16 cellular contexts compared by ENCODE assay signal in genomic region chr1:45621895-45622266, GRCh38. TPM values are rescaled to one million over a fixed set of nuclear protein-coding genes. Genes with fewer than 3 reads are reported as not detected.
A peak's percentile ranks its signal among the peaks of the same experiment; 100 is the strongest.
DNase-seq lines count a peak whose midpoint lies in the region; ATAC-seq, FAIRE-seq and TF ChIP-seq lines count a peak whose summit lies in the region.
"Had no signal": no experiment of that assay in that cellular context is flagged by ENCODE, and none has a peak within 500 bp of the region (broad histone marks: within the 10 kb centered on the region; RNA-seq: fewer than 3 reads in every experiment).

No MANE protein-coding gene starts in this region.

- no TSS peak for BruUV-seq in HepG2 (replicated peaks; lab: Mats Ljungman, UMichigan)

- H3K9me3 ChIP-seq in HepG2 (ENCODE audit: low read length) = no peaks in the 10 kb centered on the region
- H3K9me3 ChIP-seq in right lobe of liver = no peaks in the 10 kb centered on the region
- no peaks in the 10 kb centered on the region for H3K9me3 ChIP-seq in esophagus squamous epithelium
- H3K9me3 ChIP-seq in vagina = no peaks in the 10 kb centered on the region

- intact Hi-C loops in HepG2 (cut with micrococcal nuclease; ENCODE audit: unreplicated experiment) (no loop called here), right lobe of liver (cut with DNase I) (no loop called here), esophagus squamous epithelium (cut with DNase I) (no loop called here), vagina (cut with DNase I) (no loop called here)

- H3K9ac ChIP-seq in HepG2 (ENCODE audit: insufficient read depth, low read depth, low read length) = no peak overlapping the region

- H3K4me2 ChIP-seq in HepG2 (ENCODE audit: low read depth, low read length) = no peak overlapping the region

- H3K4me1 ChIP-seq in HepG2 (ENCODE audit: insufficient read depth, low read length) (peaks cover 11% of the 10 kb centered on the region), right lobe of liver (peaks cover 0 to 10% (median 0%) of the 10 kb centered on the region in 4 donors), esophagus squamous epithelium (peaks cover 0 to 44% (median 19%) of the 10 kb centered on the region in 3 donors), vagina (peaks cover 33% of the 10 kb centered on the region)

- peaks cover 22% of the 10 kb centered on the region for H3K36me3 Mint-ChIP-seq in neural crest cell (ENCODE audit: low read depth)

- TF ChIP-seq EP300 in HepG2 (IDR thresholded peaks at IDR 0.05; ENCODE audit: low read depth in 2 of 2, low read length in 2 of 2) (no peak), HepG2 (CRISPR knock-in tag; IDR thresholded peaks at IDR 0.05; ENCODE audit: borderline replicate concordance) (no peak)

- FAIRE-seq in HepG2 (lab: Jason Lieb, UNC) = no peak
- FAIRE-seq: D721Med, keratinocyte had no signal

- DNase-seq in HepG2 (ENCODE audit: low spot score) (no peak), right lobe of liver (no peak), esophagus squamous epithelium (lab: John Stamatoyannopoulos, UW) (no peak), neural crest cell (ENCODE audit: low read depth, low spot score) (no peak), vagina (ENCODE audit: extremely low spot score in 2 of 2) (no peak), HCEC 1CT (no peak)
- DNase-seq: activated CD4-positive, alpha-beta T cell treated with anti-CD3 and anti-CD28 coated beads for 36 hours; activated T-cell treated with anti-CD3 and anti-CD28 coated beads, Interleukin-2, amount 50 U/mL, for 48 hours; naive B cell; NCI-H2029 treated with DMSO at 0.1 percent for 48 hours; NCI-H748 treated with DMSO at 0.1 percent for 48 hours; RPMI8226 had no signal

- no peak overlapping the region for H3K27ac Mint-ChIP-seq in neural crest cell (ENCODE audit: unreplicated experiment)
- H3K27ac Mint-ChIP-seq: activated CD4-positive, alpha-beta T cell treated with anti-CD3 and anti-CD28 coated beads for 36 hours had no signal

- H3K27ac ChIP-seq in HepG2 (ENCODE audit: extremely low read length, insufficient read depth, low read length) (no peak overlapping the region), right lobe of liver (peak overlapping the region in 1 of 3 donors; percentile 49), esophagus squamous epithelium (peak overlapping the region in 3 of 4 donors; percentile 56 to 84 (median 71)), vagina (peak overlapping the region; percentile 60)

- no peaks in the 10 kb centered on the region for H3K79me2 ChIP-seq in HepG2 (ENCODE audit: insufficient read depth, low read length)

- no peak for TF ChIP-seq RAD21 in HepG2 (CRISPR knock-in tag; IDR thresholded peaks at IDR 0.05)

- no peaks in the 10 kb centered on the region for H3K9me3 Mint-ChIP-seq in neural crest cell
- H3K9me3 Mint-ChIP-seq: naive B cell had no signal

- H3K27me3 Mint-ChIP-seq in neural crest cell (ENCODE audit: low read depth) = peaks cover 8% of the 10 kb centered on the region
- H3K27me3 Mint-ChIP-seq: activated CD4-positive, alpha-beta T cell treated with anti-CD3 and anti-CD28 coated beads for 36 hours; naive B cell had no signal

- H3K4me3 ChIP-seq in HepG2 (replicated peaks in 1 of 3; ENCODE audit: insufficient read depth in 1 of 3, low read depth in 2 of 3, low read length in 3 of 3) (no peak overlapping the region), right lobe of liver (no peak overlapping the region), esophagus squamous epithelium (peak overlapping the region in 1 of 4 donors; percentile 46), vagina (no peak overlapping the region)

- H3K36me3 ChIP-seq in HepG2 (replicated peaks in 1 of 2; ENCODE audit: control insufficient read depth in 1 of 2, insufficient read depth in 2 of 2, low read length in 2 of 2) (peaks cover 9 to 20% of the 10 kb centered on the region in 2 experiments), right lobe of liver (peaks cover 0 to 42% (median 6%) of the 10 kb centered on the region in 4 donors), esophagus squamous epithelium (peaks cover 7 to 89% (median 10%) of the 10 kb centered on the region in 3 donors), vagina (peaks cover 0 to 29% of the 10 kb centered on the region in 2 donors)

- H3K27me3 ChIP-seq in HepG2 (ENCODE audit: control insufficient read depth in 1 of 2, insufficient read depth in 2 of 2, low read length in 2 of 2) = no peaks in the 10 kb centered on the region
- no peaks in the 10 kb centered on the region for H3K27me3 ChIP-seq in right lobe of liver
- no peaks in the 10 kb centered on the region for H3K27me3 ChIP-seq in esophagus squamous epithelium
- H3K27me3 ChIP-seq in vagina = no peaks in the 10 kb centered on the region

- H4K20me1 ChIP-seq in HepG2 (ENCODE audit: insufficient read depth, low read length) = no peaks in the 10 kb centered on the region; the same call in 1 of the 2 replicates

- POLR2A ChIA-PET in HepG2 (lab: Yijun Ruan, JAX) = interaction anchor here (1.5 kb wide), 1 partner anchor 65 kb away, joined by 4 read pairs; no protein-coding TSS in a partner anchor

- 70% methylated on average over 5 of the region's 9 CpGs for WGBS in HepG2 (ENCODE audit: low lambda C conversion rate)
- 0% methylated on average over 1 of the region's 9 CpGs for WGBS in right lobe of liver (ENCODE audit: insufficient coverage, low coverage, low lambda C conversion rate, missing lambda C conversion rate)
- WGBS in esophagus squamous epithelium, 2 donors = 52 to 72% methylated on average over 3 of the region's 9 CpGs

- no peak for TF ChIP-seq CTCF in HepG2 (CRISPR knock-in tag; IDR thresholded peaks at IDR 0.05)
- TF ChIP-seq CTCF in right lobe of liver (IDR thresholded peaks at IDR 0.05) = no peak
- no peak for TF ChIP-seq CTCF in esophagus squamous epithelium (IDR thresholded peaks at IDR 0.05)
- no peak for TF ChIP-seq CTCF in neural crest cell (conservative IDR thresholded peaks at IDR 0.05)
- TF ChIP-seq CTCF in vagina (IDR thresholded peaks at IDR 0.05) = no peak

- ATAC-seq in HepG2 (peak; percentile 17), right lobe of liver (no peak), GM21529 (IDR thresholded peaks at IDR 0.05; ENCODE audit: unreplicated experiment) (no peak), HG02759 (IDR thresholded peaks at IDR 0.05; ENCODE audit: unreplicated experiment) (no peak)
- ATAC-seq: activated CD4-positive, alpha-beta T cell treated with anti-CD3 and anti-CD28 coated beads for 36 hours had no signal

- in situ Hi-C loops in HepG2 (cut with HindIII; ENCODE audit: extremely low pct_ligation_motif_present, low pct_unique_long_range_greater_than_20kb) = no loop called here

- CTCF ChIA-PET in HepG2 (lab: Yijun Ruan, JAX; ENCODE audit: low intra/inter-chr PET ratio, low total read pairs) = no interaction called here

- H3K4me1 Mint-ChIP-seq in neural crest cell = no peaks in the 10 kb centered on the region
- H3K4me1 Mint-ChIP-seq: activated CD4-positive, alpha-beta T cell treated with anti-CD3 and anti-CD28 coated beads for 36 hours had no signal

- H3K4me3 Mint-ChIP-seq in neural crest cell = peak overlapping the region; percentile 62
- H3K4me3 Mint-ChIP-seq: activated CD4-positive, alpha-beta T cell treated with anti-CD3 and anti-CD28 coated beads for 36 hours; naive B cell had no signal

- TF ChIP-seq POLR2A in HepG2 (IDR thresholded peaks at IDR 0.05; ENCODE audit: insufficient read depth in 1 of 2, low read depth in 2 of 2, low read length in 2 of 2) (no peak), right lobe of liver (IDR thresholded peaks at IDR 0.05) (no peak), esophagus squamous epithelium (IDR thresholded peaks at IDR 0.05) (no peak), vagina (IDR thresholded peaks at IDR 0.05) (no peak)

- no peak overlapping the region for H2AFZ ChIP-seq in HepG2 (ENCODE audit: low read length)

RNA-seq across cellular contexts. Expression of gene CCDC17, which starts 2.0 kb away (rescaled TPM):
- total RNA-seq in HepG2 (2016; rRNA removed; fragmentation: Illumina TruSeq; extraction: Trizol) = 0.24 and 1.5 TPM in 2 replicates
- total RNA-seq in HepG2 (2016; cell fraction: cytosol; rRNA removed; fragmentation: Illumina TruSeq; extraction: Trizol; ENCODE audit: low read depth) = 0.26 and 0.30 TPM in 2 replicates
- total RNA-seq in HepG2 (2016; cell fraction: insoluble cytoplasmic fraction; rRNA removed; fragmentation: Illumina TruSeq; extraction: Trizol) = 0.18 and 1.4 TPM in 2 replicates
- 0.37 and 0.41 TPM in 2 replicates for total RNA-seq in HepG2 (2016; cell fraction: membrane; rRNA removed; fragmentation: Illumina TruSeq; extraction: Trizol)
- 1.7 and 2.5 TPM in 2 replicates for total RNA-seq in HepG2 (2016; cell fraction: nucleus; rRNA removed; fragmentation: Illumina TruSeq; extraction: Trizol)
- polyA plus RNA-seq in HepG2 (2011; rRNA removed) = 3.2 and 3.3 TPM in 2 replicates
- polyA plus RNA-seq in HepG2 (2011; cell fraction: cytosol; rRNA removed) = 0.64 and 0.82 TPM in 2 replicates
- polyA plus RNA-seq in HepG2 (2011; cell fraction: nucleus; rRNA removed) = 23.6 and 26.7 TPM in 2 replicates
- polyA plus RNA-seq in HepG2 (2012) = 2.9 and 3.4 TPM in 2 replicates
- polyA plus RNA-seq in HepG2 (2016; cell fraction: cytosol; fragmentation: Illumina TruSeq; extraction: Trizol; ENCODE audit: low read depth) = 0.18 and 0.35 TPM in 2 replicates
- 0.20 TPM in 1 of 2 replicates, not detected in the other for polyA plus RNA-seq in HepG2 (2016; cell fraction: insoluble cytoplasmic fraction; fragmentation: Illumina TruSeq; extraction: Trizol; ENCODE audit: low read depth)
- 0.13 and 0.33 TPM in 2 replicates for polyA plus RNA-seq in HepG2 (2016; cell fraction: membrane; fragmentation: Illumina TruSeq; extraction: Trizol; ENCODE audit: low read depth)
- 4.6 and 5.9 TPM in 2 replicates for polyA plus RNA-seq in HepG2 (2016; cell fraction: nucleus; fragmentation: Illumina TruSeq; extraction: Trizol; ENCODE audit: insufficient read depth, low read depth)
- polyA minus RNA-seq in HepG2 (2011; rRNA and poly(A)+ RNA removed; ENCODE audit: low replicate concordance) = 4.0 and 9.6 TPM in 2 replicates
- 0.62 TPM in 1 of 2 replicates, not detected in the other for polyA minus RNA-seq in HepG2 (2011; cell fraction: cytosol; rRNA and poly(A)+ RNA removed)
- polyA minus RNA-seq in HepG2 (2011; cell fraction: nucleus; rRNA and poly(A)+ RNA removed) = 10.6 and 12.4 TPM in 2 replicates
- 1 to 10 TPM in 5 of 6 experiments, under 1 TPM in 1; 0.81 to 3.1 (median 1.9) TPM for total RNA-seq in right lobe of liver
- 1 to 10 TPM in 3 of 4 donors, under 1 TPM in 1; 0.38 to 3.6 (median 2.4) TPM for total RNA-seq in esophagus squamous epithelium
- total RNA-seq in neural crest cell = 1.9 and 2.4 TPM in 2 replicates
- total RNA-seq in vagina = 1.5 TPM

RNA-seq across cellular contexts. Expression of gene NASP, which starts 38.0 kb away (rescaled TPM):
- total RNA-seq in HepG2 (2016; rRNA removed; fragmentation: Illumina TruSeq; extraction: Trizol) (256 and 359 TPM in 2 replicates), right lobe of liver (10 to 100 TPM; 21.8 to 31.9 (median 26.1) TPM), esophagus squamous epithelium (10 to 100 TPM; 40.0 to 71.7 (median 63.4) TPM), neural crest cell (455 and 466 TPM in 2 replicates), vagina (57.9 TPM)
- total RNA-seq in HepG2 (2016; cell fraction: cytosol; rRNA removed; fragmentation: Illumina TruSeq; extraction: Trizol; ENCODE audit: low read depth) = 56.5 and 57.9 TPM in 2 replicates
- total RNA-seq in HepG2 (2016; cell fraction: insoluble cytoplasmic fraction; rRNA removed; fragmentation: Illumina TruSeq; extraction: Trizol) = 274 and 345 TPM in 2 replicates
- total RNA-seq in HepG2 (2016; cell fraction: membrane; rRNA removed; fragmentation: Illumina TruSeq; extraction: Trizol) = 59.8 and 65.7 TPM in 2 replicates
- total RNA-seq in HepG2 (2016; cell fraction: nucleus; rRNA removed; fragmentation: Illumina TruSeq; extraction: Trizol) = 169 and 186 TPM in 2 replicates
- 105 and 132 TPM in 2 replicates for polyA plus RNA-seq in HepG2 (2011; rRNA removed)
- 78.7 and 83.2 TPM in 2 replicates for polyA plus RNA-seq in HepG2 (2011; cell fraction: cytosol; rRNA removed)
- polyA plus RNA-seq in HepG2 (2011; cell fraction: nucleus; rRNA removed) = 94.3 and 131 TPM in 2 replicates
- polyA plus RNA-seq in HepG2 (2012) = 102 and 153 TPM in 2 replicates
- polyA plus RNA-seq in HepG2 (2016; cell fraction: cytosol; fragmentation: Illumina TruSeq; extraction: Trizol; ENCODE audit: low read depth) = 22.1 and 22.6 TPM in 2 replicates
- polyA plus RNA-seq in HepG2 (2016; cell fraction: insoluble cytoplasmic fraction; fragmentation: Illumina TruSeq; extraction: Trizol; ENCODE audit: low read depth) = 462 and 490 TPM in 2 replicates
- polyA plus RNA-seq in HepG2 (2016; cell fraction: membrane; fragmentation: Illumina TruSeq; extraction: Trizol; ENCODE audit: low read depth) = 35.8 and 36.2 TPM in 2 replicates
- 327 and 350 TPM in 2 replicates for polyA plus RNA-seq in HepG2 (2016; cell fraction: nucleus; fragmentation: Illumina TruSeq; extraction: Trizol; ENCODE audit: insufficient read depth, low read depth)
- 96.7 and 116 TPM in 2 replicates for polyA minus RNA-seq in HepG2 (2011; rRNA and poly(A)+ RNA removed; ENCODE audit: low replicate concordance)
- 68.0 and 69.6 TPM in 2 replicates for polyA minus RNA-seq in HepG2 (2011; cell fraction: cytosol; rRNA and poly(A)+ RNA removed)
- 86.8 and 102 TPM in 2 replicates for polyA minus RNA-seq in HepG2 (2011; cell fraction: nucleus; rRNA and poly(A)+ RNA removed)
